ENCODE assay signal across 13 cellular contexts in the genomic region with DNA sequence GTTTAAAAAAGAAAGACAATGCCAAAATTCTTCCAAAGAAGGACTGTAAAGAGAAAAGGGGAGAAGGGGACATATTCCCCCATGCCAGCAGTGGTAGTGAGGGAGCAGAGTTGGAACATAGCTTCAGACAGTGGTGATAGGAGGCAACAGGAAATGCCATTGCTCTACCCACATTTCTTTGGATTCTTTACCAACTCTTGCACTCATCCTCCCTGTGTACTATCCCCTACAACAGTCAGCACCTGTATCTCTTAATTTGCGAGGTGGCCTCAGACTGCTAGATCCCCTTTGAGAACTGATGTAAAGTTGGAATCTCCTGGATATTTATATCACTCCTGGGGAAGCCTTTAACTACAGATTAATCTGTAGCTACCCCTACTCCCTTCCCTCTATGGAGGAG.
A peak's percentile ranks its signal among the peaks of the same experiment; 100 is the strongest.
DNase-seq lines count a peak whose midpoint lies in the region; TF ChIP-seq lines count a peak whose summit lies in the region.
"Had no signal": no experiment of that assay in that cellular context is flagged by ENCODE, and none has a peak within 500 bp of the region (broad histone marks: within the 10 kb centered on the region; RNA-seq: fewer than 3 reads in every experiment).

No MANE protein-coding gene starts in this region.

- peak; percentile 10 for DNase-seq in EL
- DNase-seq in NCI-H226: peak; percentile 44
- no peak for DNase-seq in immature natural killer cell
- DNase-seq in colonic mucosa: no peak
- DNase-seq in stimulated activated CD8-positive, alpha-beta memory T cell treated with anti-CD3 and anti-CD28 coated beads, Interleukin-4, amount 100 ng/mL, for 48 hours: no peak
- DNase-seq in GM23248: no peak
- DNase-seq in GM13976 (ENCODE audit: low spot score): no peak
- DNase-seq: BE2C; Caco-2; CD4-positive, alpha-beta memory T cell had no signal

- H3K4me2 ChIP-seq in GM23248 (ENCODE audit: unreplicated experiment): no peak overlapping the region

- in situ Hi-C loops in GM23248 (cut with MboI) (no loop called here), GM13976 (cut with MboI; ENCODE audit: low sequenced_read_pairs, unreplicated experiment) (no loop called here)

- H3K4me1 ChIP-seq in colonic mucosa (no peaks in the 10 kb centered on the region), GM23248 (ENCODE audit: insufficient read depth) (no peaks in the 10 kb centered on the region)
- H3K4me1 ChIP-seq: BE2C, Caco-2, HAP-1 had no signal

- peaks cover 69 to 77% of the 10 kb centered on the region in 2 donors for H3K4me1 Mint-ChIP-seq in immature natural killer cell

- peak overlapping the region in 4 of 5 donors; percentile 2 to 60 (median 30) for H3K4me3 Mint-ChIP-seq in immature natural killer cell

- no peaks in the 10 kb centered on the region for H3F3A ChIP-seq in GM23248 (ENCODE audit: insufficient read depth)

- no peaks in the 10 kb centered on the region for H3K36me3 ChIP-seq in colonic mucosa
- H3K36me3 ChIP-seq in GM23248 (ENCODE audit: low read depth): no peaks in the 10 kb centered on the region
- H3K36me3 ChIP-seq: BE2C, HAP-1 had no signal

- H3K27me3 Mint-ChIP-seq in immature natural killer cell (ENCODE audit: low read depth in 3 of 3): peaks cover 0 to 9% (median 3%) of the 10 kb centered on the region in 3 donors
- H3K27me3 Mint-ChIP-seq: CD4-positive, alpha-beta memory T cell had no signal

- peaks cover 0 to 4% (median 0%) of the 10 kb centered on the region in 6 donors for H3K9me3 Mint-ChIP-seq in immature natural killer cell

- no peak for TF ChIP-seq CTCF in colonic mucosa (IDR thresholded peaks at IDR 0.05)
- no peak for TF ChIP-seq CTCF in GM13976 (IDR thresholded peaks at IDR 0.05; ENCODE audit: borderline replicate concordance, control extremely low read depth, extremely low read depth, insufficient read depth, missing control alignments)

- H4K20me1 ChIP-seq in GM23248 (ENCODE audit: insufficient read depth): no peaks in the 10 kb centered on the region

- no peaks in the 10 kb centered on the region for H3K27me3 ChIP-seq in colonic mucosa
- H3K27me3 ChIP-seq in GM23248 (replicated peaks; ENCODE audit: insufficient read depth): no peaks in the 10 kb centered on the region; the same call in 1 of the 2 replicates
- H3K27me3 ChIP-seq: BE2C had no signal

- 92 to 95% methylated on average over 1 of the region's 1 CpG for WGBS in GM23248 (ENCODE audit: low coverage in 1 of 2, low lambda C conversion rate in 2 of 2, missing lambda C conversion rate in 2 of 2), 2 experiments

- peak overlapping the region; percentile 17 to 78 (median 40) for H3K27ac Mint-ChIP-seq in immature natural killer cell

- no peaks in the 10 kb centered on the region for H3K9me2 ChIP-seq in GM23248 (ENCODE audit: insufficient read depth)

- H2AFZ ChIP-seq in GM23248: no peak overlapping the region

- no peaks in the 10 kb centered on the region for H3K79me2 ChIP-seq in GM23248 (ENCODE audit: insufficient read depth)

- H3K4me3 ChIP-seq in colonic mucosa (no peak overlapping the region), GM23248 (no peak overlapping the region)
- H3K4me3 ChIP-seq: GM12878, HAP-1 had no signal

- no peak overlapping the region for H3K9ac ChIP-seq in colonic mucosa (ENCODE audit: low read depth in 2 of 2, low read length in 2 of 2)
- H3K9ac ChIP-seq in GM23248: no peak overlapping the region

- peaks cover 0 to 4% (median 0%) of the 10 kb centered on the region in 3 donors for H3K36me3 Mint-ChIP-seq in immature natural killer cell

- H3K27ac ChIP-seq in colonic mucosa: no peak overlapping the region
- H3K27ac ChIP-seq in GM23248: no peak overlapping the region
- H3K27ac ChIP-seq: C4-2B had no signal

- intact Hi-C loops in colonic mucosa (cut with DNase I): no loop called here

- H3K9me3 ChIP-seq in colonic mucosa (no peaks in the 10 kb centered on the region), GM23248 (ENCODE audit: low read depth) (no peaks in the 10 kb centered on the region)
- H3K9me3 ChIP-seq: BE2C, Caco-2, HAP-1 had no signal

Comparison
In these comparisons a context has a peak if more than half of its experiments do, and no peak if none do; other contexts are left out.
1. DNase-seq: peak in EL (single experiment) and NCI-H226 (single experiment); none in immature natural killer cell (0 of 3), colonic mucosa (single experiment), stimulated activated CD8-positive, alpha-beta memory T cell treated with anti-CD3 and anti-CD28 coated beads, Interleukin-4, amount 100 ng/mL, for 48 hours (single experiment), GM23248 (single experiment) and GM13976 (single experiment).